ENCODE assay signal across 1 cellular context in genomic region chr5:159331099-159331973, GRCh38.
TF ChIP-seq lines count a peak whose summit lies in the region.

No MANE protein-coding gene starts in this region.

TF ChIP-seq in A549, 52 proteins besides CTCF, POLR2A, EP300 and RAD21 (continued from another document):
- TF ChIP-seq, protein P1, sequence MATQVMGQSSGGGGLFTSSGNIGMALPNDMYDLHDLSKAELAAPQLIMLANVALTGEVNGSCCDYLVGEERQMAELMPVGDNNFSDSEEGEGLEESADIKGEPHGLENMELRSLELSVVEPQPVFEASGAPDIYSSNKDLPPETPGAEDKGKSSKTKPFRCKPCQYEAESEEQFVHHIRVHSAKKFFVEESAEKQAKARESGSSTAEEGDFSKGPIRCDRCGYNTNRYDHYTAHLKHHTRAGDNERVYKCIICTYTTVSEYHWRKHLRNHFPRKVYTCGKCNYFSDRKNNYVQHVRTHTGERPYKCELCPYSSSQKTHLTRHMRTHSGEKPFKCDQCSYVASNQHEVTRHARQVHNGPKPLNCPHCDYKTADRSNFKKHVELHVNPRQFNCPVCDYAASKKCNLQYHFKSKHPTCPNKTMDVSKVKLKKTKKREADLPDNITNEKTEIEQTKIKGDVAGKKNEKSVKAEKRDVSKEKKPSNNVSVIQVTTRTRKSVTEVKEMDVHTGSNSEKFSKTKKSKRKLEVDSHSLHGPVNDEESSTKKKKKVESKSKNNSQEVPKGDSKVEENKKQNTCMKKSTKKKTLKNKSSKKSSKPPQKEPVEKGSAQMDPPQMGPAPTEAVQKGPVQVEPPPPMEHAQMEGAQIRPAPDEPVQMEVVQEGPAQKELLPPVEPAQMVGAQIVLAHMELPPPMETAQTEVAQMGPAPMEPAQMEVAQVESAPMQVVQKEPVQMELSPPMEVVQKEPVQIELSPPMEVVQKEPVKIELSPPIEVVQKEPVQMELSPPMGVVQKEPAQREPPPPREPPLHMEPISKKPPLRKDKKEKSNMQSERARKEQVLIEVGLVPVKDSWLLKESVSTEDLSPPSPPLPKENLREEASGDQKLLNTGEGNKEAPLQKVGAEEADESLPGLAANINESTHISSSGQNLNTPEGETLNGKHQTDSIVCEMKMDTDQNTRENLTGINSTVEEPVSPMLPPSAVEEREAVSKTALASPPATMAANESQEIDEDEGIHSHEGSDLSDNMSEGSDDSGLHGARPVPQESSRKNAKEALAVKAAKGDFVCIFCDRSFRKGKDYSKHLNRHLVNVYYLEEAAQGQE (IDR thresholded peaks at IDR 0.05) = no peak
- TF ChIP-seq FOSB (CRISPR knock-in tag; IDR thresholded peaks at IDR 0.05) = no peak
- 0 out of 5 replicates have a peak, but pooled peaks of 1 of the 2 experiments have one; percentile 49 for TF ChIP-seq JUN (IDR thresholded peaks at IDR 0.05)
- no peak for TF ChIP-seq HOXB5 (CRISPR knock-in tag; IDR thresholded peaks at IDR 0.05)
- TF ChIP-seq HOXA7 (CRISPR knock-in tag; IDR thresholded peaks at IDR 0.05) = no peak
- TF ChIP-seq NFE2L2 (conservative IDR thresholded peaks at IDR 0.05; ENCODE audit: low read length) = no peak
- TF ChIP-seq, protein P2, sequence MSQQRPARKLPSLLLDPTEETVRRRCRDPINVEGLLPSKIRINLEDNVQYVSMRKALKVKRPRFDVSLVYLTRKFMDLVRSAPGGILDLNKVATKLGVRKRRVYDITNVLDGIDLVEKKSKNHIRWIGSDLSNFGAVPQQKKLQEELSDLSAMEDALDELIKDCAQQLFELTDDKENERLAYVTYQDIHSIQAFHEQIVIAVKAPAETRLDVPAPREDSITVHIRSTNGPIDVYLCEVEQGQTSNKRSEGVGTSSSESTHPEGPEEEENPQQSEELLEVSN (IDR thresholded peaks at IDR 0.05; ENCODE audit: borderline replicate concordance, low read depth) = peak; percentile 80
- TF ChIP-seq MYC (IDR thresholded peaks at IDR 0.05; ENCODE audit: borderline replicate concordance, low read length) = no peak
- TF ChIP-seq ZSCAN20 (CRISPR knock-in tag; IDR thresholded peaks at IDR 0.05) = no peak
- peak; percentile 72 for TF ChIP-seq SMC3 (IDR thresholded peaks at IDR 0.05)
- no peak for TF ChIP-seq RNF2 (IDR thresholded peaks at IDR 0.05; ENCODE audit: borderline replicate concordance, low read depth)
- peak; percentile 92 for TF ChIP-seq PHF8 (IDR thresholded peaks at IDR 0.05; ENCODE audit: borderline replicate concordance, low read depth)
- TF ChIP-seq CBX2 (IDR thresholded peaks at IDR 0.05; ENCODE audit: borderline replicate concordance, low read depth) = no peak
- TF ChIP-seq RFX5 (IDR thresholded peaks at IDR 0.05) = no peak
- no peak for TF ChIP-seq POLR2AphosphoS2 (conservative IDR thresholded peaks at IDR 0.05; ENCODE audit: low read length)
- no peak for TF ChIP-seq CHD4 (IDR thresholded peaks at IDR 0.05; ENCODE audit: borderline replicate concordance)
- no peak for TF ChIP-seq TFCP2L1 (CRISPR knock-in tag; IDR thresholded peaks at IDR 0.05)
- no peak for TF ChIP-seq CBX8 (IDR thresholded peaks at IDR 0.05)
- TF ChIP-seq, protein P3, sequence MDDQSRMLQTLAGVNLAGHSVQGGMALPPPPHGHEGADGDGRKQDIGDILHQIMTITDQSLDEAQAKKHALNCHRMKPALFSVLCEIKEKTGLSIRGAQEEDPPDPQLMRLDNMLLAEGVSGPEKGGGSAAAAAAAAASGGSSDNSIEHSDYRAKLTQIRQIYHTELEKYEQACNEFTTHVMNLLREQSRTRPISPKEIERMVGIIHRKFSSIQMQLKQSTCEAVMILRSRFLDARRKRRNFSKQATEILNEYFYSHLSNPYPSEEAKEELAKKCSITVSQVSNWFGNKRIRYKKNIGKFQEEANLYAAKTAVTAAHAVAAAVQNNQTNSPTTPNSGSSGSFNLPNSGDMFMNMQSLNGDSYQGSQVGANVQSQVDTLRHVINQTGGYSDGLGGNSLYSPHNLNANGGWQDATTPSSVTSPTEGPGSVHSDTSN (IDR thresholded peaks at IDR 0.05) = no peak
- no peak for TF ChIP-seq RCOR1 (IDR thresholded peaks at IDR 0.05; ENCODE audit: low read depth, low read length)
TF ChIP-seq in A549: peak in this region for 9.
